In the genomic region with DNA sequence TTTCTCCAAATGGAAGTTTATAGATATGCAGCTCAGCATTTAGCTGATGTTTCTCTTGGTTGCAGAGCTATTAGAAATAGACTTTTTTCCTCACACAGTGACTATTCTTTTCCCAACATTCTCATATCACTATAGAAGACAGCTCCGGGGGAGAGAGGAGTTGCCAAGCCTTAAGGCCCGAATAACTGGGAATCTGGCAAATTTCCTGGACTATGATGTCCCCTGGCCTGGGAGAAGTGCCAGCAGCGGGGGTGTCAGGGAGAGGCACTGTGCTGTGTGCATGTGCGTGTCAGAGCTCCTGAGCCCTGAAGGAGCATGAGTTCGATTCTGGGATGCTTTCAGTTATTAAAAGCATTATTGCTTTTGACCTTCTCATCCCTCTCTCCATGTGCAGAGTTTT, we compare ENCODE assay signal across 9 cellular contexts.
DNase-seq lines count a peak whose midpoint lies in the region; ATAC-seq and TF ChIP-seq lines count a peak whose summit lies in the region.
"Had no signal": no experiment of that assay in that cellular context is flagged by ENCODE, and none has a peak within 500 bp of the region (broad histone marks: within the 10 kb centered on the region; RNA-seq: fewer than 3 reads in every experiment).

No MANE protein-coding gene starts in this region.

- H3K36me3 ChIP-seq in PC-3 (ENCODE audit: low read depth, low read length) (no peaks in the 10 kb centered on the region), GM23338 (ENCODE audit: insufficient read depth) (no peaks in the 10 kb centered on the region)
- no peaks in the 10 kb centered on the region for H3K36me3 ChIP-seq in effector memory CD4-positive, alpha-beta T cell (ENCODE audit: control insufficient read depth, insufficient read depth, low read length)

- H3K27me3 ChIP-seq in PC-3 (ENCODE audit: low read length): no peaks in the 10 kb centered on the region
- no peaks in the 10 kb centered on the region for H3K27me3 ChIP-seq in GM23338 (ENCODE audit: insufficient read depth)
- H3K27me3 ChIP-seq in effector memory CD4-positive, alpha-beta T cell (replicated peaks; ENCODE audit: control insufficient read depth, insufficient read depth, low read length, poor library complexity, severe bottlenecking): no peaks in the 10 kb centered on the region

- peaks cover 52% of the 10 kb centered on the region for H3K4me1 ChIP-seq in PC-3 (ENCODE audit: insufficient read depth, low read length)
- H3K4me1 ChIP-seq in GM23338 (ENCODE audit: insufficient read depth): peaks cover 19% of the 10 kb centered on the region
- peaks cover 6% of the 10 kb centered on the region for H3K4me1 ChIP-seq in effector memory CD4-positive, alpha-beta T cell (ENCODE audit: control insufficient read depth, insufficient read depth, low read length, poor library complexity, severe bottlenecking)

- H3K27ac Mint-ChIP-seq in osteocyte (ENCODE audit: unreplicated experiment) (peak overlapping the region; percentile 77), GM23338 (no peak overlapping the region)

- peak overlapping the region; percentile 44 for H3K4me2 ChIP-seq in PC-3 (ENCODE audit: low read length)
- H3K4me2 ChIP-seq in GM23338: no peak overlapping the region

- intact Hi-C loops in PC-3 (cut with micrococcal nuclease): no loop called here

- DNase-seq in C1 segment of cervical spinal cord (lab: John Stamatoyannopoulos, UW) (peak in 11 of 14 donors; percentile 3 to 82 (median 47)), PC-3 (peak; percentile 90), fibroblast of the conjunctiva (ENCODE audit: low read depth) (peak; percentile 50), osteocyte (ENCODE audit: extremely low spot score, unreplicated experiment) (peak; percentile 90), GM23338 (ENCODE audit: low spot score) (no peak), HuH-7.5 (ENCODE audit: low spot score) (no peak)
- DNase-seq in effector memory CD4-positive, alpha-beta T cell: no peak
- DNase-seq: activated T-cell treated with anti-CD3 and anti-CD28 coated beads, Interleukin-2, amount 50 U/mL, for 48 hours had no signal

- BruUV-seq in PC-3 (replicated peaks; lab: Mats Ljungman, UMichigan): no TSS peak

- no peaks in the 10 kb centered on the region for H3K9me3 ChIP-seq in PC-3 (ENCODE audit: low read length)
- H3K9me3 ChIP-seq in effector memory CD4-positive, alpha-beta T cell (ENCODE audit: control insufficient read depth, low read length): no peaks in the 10 kb centered on the region

- H3K4me3 Mint-ChIP-seq in osteocyte (ENCODE audit: unreplicated experiment): no peak overlapping the region
- no peak overlapping the region for H3K4me3 Mint-ChIP-seq in GM23338

- H2AFZ ChIP-seq in PC-3 (ENCODE audit: low read length) (no peak overlapping the region), GM23338 (no peak overlapping the region)

- no peaks in the 10 kb centered on the region for H3K36me3 Mint-ChIP-seq in osteocyte (ENCODE audit: unreplicated experiment)
- H3K36me3 Mint-ChIP-seq in GM23338 (ENCODE audit: low read depth): no peaks in the 10 kb centered on the region

- CTCF ChIA-PET in PC-3 (lab: Charles Lee): interaction anchor here (0.6 kb wide), 1 partner anchor 352 kb away, joined by 6 read pairs; no protein-coding TSS in a partner anchor

- H3K4me1 Mint-ChIP-seq in osteocyte (ENCODE audit: unreplicated experiment) (peaks cover 59% of the 10 kb centered on the region), GM23338 (peaks cover 30% of the 10 kb centered on the region)

- no peak overlapping the region for H3K4me3 ChIP-seq in PC-3 (ENCODE audit: low read length)
- H3K4me3 ChIP-seq in GM23338: no peak overlapping the region
- H3K4me3 ChIP-seq in effector memory CD4-positive, alpha-beta T cell (ENCODE audit: insufficient read depth, low read depth, low read length, poor library complexity, severe bottlenecking): no peak overlapping the region

- H3K9ac ChIP-seq in PC-3 (ENCODE audit: low read length): no peak overlapping the region; the same call in 1 of the 2 replicates

- no peaks in the 10 kb centered on the region for H3K9me2 ChIP-seq in PC-3 (replicated peaks; ENCODE audit: low read length)
- 0 out of 2 replicates have a peak, but pooled peaks cover 6% of the 10 kb centered on the region for H3K9me2 ChIP-seq in GM23338 (ENCODE audit: insufficient read depth)

- no peaks in the 10 kb centered on the region for H4K20me1 ChIP-seq in PC-3 (ENCODE audit: low read length)
- H4K20me1 ChIP-seq in GM23338 (replicated peaks; ENCODE audit: insufficient read depth): no peaks in the 10 kb centered on the region

- H3K27ac ChIP-seq in PC-3 (ENCODE audit: low read length) (peak overlapping the region; percentile 41), GM23338 (ENCODE audit: low read depth) (no peak overlapping the region)
- H3K27ac ChIP-seq in effector memory CD4-positive, alpha-beta T cell (ENCODE audit: insufficient read depth, low read length, poor library complexity, severe bottlenecking): no peak overlapping the region

- H3F3A ChIP-seq in PC-3 (ENCODE audit: low read length, unreplicated experiment) (no peaks in the 10 kb centered on the region), GM23338 (replicated peaks; ENCODE audit: low read depth) (no peaks in the 10 kb centered on the region)

- POLR2A ChIA-PET in PC-3 (lab: Charles Lee; ENCODE audit: unreplicated experiment): no interaction called here

- no peak for TF ChIP-seq CTCF in PC-3 (conservative IDR thresholded peaks at IDR 0.05; ENCODE audit: low read depth, low read length)
- TF ChIP-seq CTCF in osteocyte (IDR thresholded peaks at IDR 0.05): no peak
- no peak for TF ChIP-seq CTCF in GM23338 (conservative IDR thresholded peaks at IDR 0.05; ENCODE audit: low read depth in 2 of 2)

- H3K9me3 Mint-ChIP-seq in osteocyte (ENCODE audit: unreplicated experiment) (no peaks in the 10 kb centered on the region), GM23338 (no peaks in the 10 kb centered on the region)

- H3K79me2 ChIP-seq in PC-3 (ENCODE audit: low read length) (no peaks in the 10 kb centered on the region), GM23338 (replicated peaks; ENCODE audit: insufficient read depth) (no peaks in the 10 kb centered on the region)

- ATAC-seq in PC-3 (peak; percentile 33), HG02852 (IDR thresholded peaks at IDR 0.05; ENCODE audit: unreplicated experiment) (no peak), GM23338 (no peak)

- H3K27me3 Mint-ChIP-seq in osteocyte (ENCODE audit: unreplicated experiment) (no peaks in the 10 kb centered on the region), GM23338 (ENCODE audit: insufficient read depth, low read depth, poor library complexity) (peaks cover 5% of the 10 kb centered on the region)

TF ChIP-seq in GM23338, 12 proteins besides CTCF, POLR2A, EP300 and RAD21 (continues in another document):
- TF ChIP-seq POLR2AphosphoS5 (IDR thresholded peaks at IDR 0.05; ENCODE audit: low read depth) (no peak), STAT1 (IDR thresholded peaks at IDR 0.05; ENCODE audit: unreplicated experiment) (no peak), ZNF331 (CRISPR knock-in tag; IDR thresholded peaks at IDR 0.05; ENCODE audit: low read depth) (no peak), EZH2 (IDR thresholded peaks at IDR 0.05; ENCODE audit: low read depth, unreplicated experiment) (no peak), NANOG (IDR thresholded peaks at IDR 0.05; ENCODE audit: borderline replicate concordance) (no peak), JUNB (IDR thresholded peaks at IDR 0.05; ENCODE audit: unreplicated experiment) (no peak), EZH2phosphoT487 (IDR thresholded peaks at IDR 0.05; ENCODE audit: unreplicated experiment) (no peak)
- TF ChIP-seq, protein P1, sequence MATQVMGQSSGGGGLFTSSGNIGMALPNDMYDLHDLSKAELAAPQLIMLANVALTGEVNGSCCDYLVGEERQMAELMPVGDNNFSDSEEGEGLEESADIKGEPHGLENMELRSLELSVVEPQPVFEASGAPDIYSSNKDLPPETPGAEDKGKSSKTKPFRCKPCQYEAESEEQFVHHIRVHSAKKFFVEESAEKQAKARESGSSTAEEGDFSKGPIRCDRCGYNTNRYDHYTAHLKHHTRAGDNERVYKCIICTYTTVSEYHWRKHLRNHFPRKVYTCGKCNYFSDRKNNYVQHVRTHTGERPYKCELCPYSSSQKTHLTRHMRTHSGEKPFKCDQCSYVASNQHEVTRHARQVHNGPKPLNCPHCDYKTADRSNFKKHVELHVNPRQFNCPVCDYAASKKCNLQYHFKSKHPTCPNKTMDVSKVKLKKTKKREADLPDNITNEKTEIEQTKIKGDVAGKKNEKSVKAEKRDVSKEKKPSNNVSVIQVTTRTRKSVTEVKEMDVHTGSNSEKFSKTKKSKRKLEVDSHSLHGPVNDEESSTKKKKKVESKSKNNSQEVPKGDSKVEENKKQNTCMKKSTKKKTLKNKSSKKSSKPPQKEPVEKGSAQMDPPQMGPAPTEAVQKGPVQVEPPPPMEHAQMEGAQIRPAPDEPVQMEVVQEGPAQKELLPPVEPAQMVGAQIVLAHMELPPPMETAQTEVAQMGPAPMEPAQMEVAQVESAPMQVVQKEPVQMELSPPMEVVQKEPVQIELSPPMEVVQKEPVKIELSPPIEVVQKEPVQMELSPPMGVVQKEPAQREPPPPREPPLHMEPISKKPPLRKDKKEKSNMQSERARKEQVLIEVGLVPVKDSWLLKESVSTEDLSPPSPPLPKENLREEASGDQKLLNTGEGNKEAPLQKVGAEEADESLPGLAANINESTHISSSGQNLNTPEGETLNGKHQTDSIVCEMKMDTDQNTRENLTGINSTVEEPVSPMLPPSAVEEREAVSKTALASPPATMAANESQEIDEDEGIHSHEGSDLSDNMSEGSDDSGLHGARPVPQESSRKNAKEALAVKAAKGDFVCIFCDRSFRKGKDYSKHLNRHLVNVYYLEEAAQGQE (IDR thresholded peaks at IDR 0.05; ENCODE audit: unreplicated experiment): no peak
- TF ChIP-seq, protein P2, sequence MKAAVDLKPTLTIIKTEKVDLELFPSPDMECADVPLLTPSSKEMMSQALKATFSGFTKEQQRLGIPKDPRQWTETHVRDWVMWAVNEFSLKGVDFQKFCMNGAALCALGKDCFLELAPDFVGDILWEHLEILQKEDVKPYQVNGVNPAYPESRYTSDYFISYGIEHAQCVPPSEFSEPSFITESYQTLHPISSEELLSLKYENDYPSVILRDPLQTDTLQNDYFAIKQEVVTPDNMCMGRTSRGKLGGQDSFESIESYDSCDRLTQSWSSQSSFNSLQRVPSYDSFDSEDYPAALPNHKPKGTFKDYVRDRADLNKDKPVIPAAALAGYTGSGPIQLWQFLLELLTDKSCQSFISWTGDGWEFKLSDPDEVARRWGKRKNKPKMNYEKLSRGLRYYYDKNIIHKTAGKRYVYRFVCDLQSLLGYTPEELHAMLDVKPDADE (IDR thresholded peaks at IDR 0.05): no peak

Comparison
In these comparisons a context has a peak if more than half of its experiments do, and no peak if none do; other contexts are left out.
1. DNase-seq: peak in C1 segment of cervical spinal cord (11 of 14), PC-3 (single experiment), fibroblast of the conjunctiva (single experiment) and osteocyte (single experiment); none in GM23338 (single experiment), HuH-7.5 (single experiment) and effector memory CD4-positive, alpha-beta T cell (0 of 3).